ENCODE assay signal across 13 cellular contexts in genomic region chr5:133995341-133995740, GRCh38. TPM values are rescaled to one million over a fixed set of nuclear protein-coding genes. Genes with fewer than 3 reads are reported as not detected.
DNase-seq lines count a peak whose midpoint lies in the region; ATAC-seq, FAIRE-seq and TF ChIP-seq lines count a peak whose summit lies in the region.
"Had no signal": no experiment of that assay in that cellular context is flagged by ENCODE, and none has a peak within 500 bp of the region (broad histone marks: within the 10 kb centered on the region; RNA-seq: fewer than 3 reads in every experiment).

No MANE protein-coding gene starts in this region.

- no peak overlapping the region for H2BK120ac ChIP-seq in mesendoderm (ENCODE audit: low read depth, low read length)

- DNase-seq in A549 (ENCODE audit: low read depth in 1 of 2, low spot score in 1 of 2) (no peak), mesendoderm (peak; percentile 47), D721Med (ENCODE audit: insufficient read length, low spot score) (no peak), NCI-H2081 (lab: John Stamatoyannopoulos, UW) (no peak)
- no peak for DNase-seq in stimulated activated CD4-positive, alpha-beta T cell treated with anti-CD3 and anti-CD28 coated beads, Interleukin-2, amount 100 ng/mL, for 48 hours
- DNase-seq: kidney glomerular epithelial cell, NCI-H1105 treated with DMSO at 0.1 percent for 48 hours, nucleus accumbens had no signal

- H3K4ac ChIP-seq in mesendoderm (ENCODE audit: low read depth, low read length), result no peak overlapping the region

- no peak overlapping the region for H4K8ac ChIP-seq in mesendoderm (ENCODE audit: low read depth, low read length)

- no peak for TF ChIP-seq EP300 in A549 (IDR thresholded peaks at IDR 0.05)

- FAIRE-seq in A549 (lab: Jason Lieb, UNC), result no peak
- no peak for FAIRE-seq in D721Med (lab: Jason Lieb, UNC)

- H3K79me1 ChIP-seq in mesendoderm (ENCODE audit: low read length), result peaks cover 27% of the 10 kb centered on the region

- peaks cover 92% of the 10 kb centered on the region for H3K79me2 ChIP-seq in mesendoderm (ENCODE audit: control insufficient read depth, insufficient read depth, low read length)

- TF ChIP-seq POLR2A in A549 (IDR thresholded peaks at IDR 0.05; ENCODE audit: low read length), result no peak
- TF ChIP-seq POLR2A in GM18505 (IDR thresholded peaks at IDR 0.05; ENCODE audit: borderline replicate concordance, extremely low read depth, insufficient read depth, insufficient read length), result no peak

- no peak overlapping the region for H4K5ac ChIP-seq in mesendoderm (ENCODE audit: low read length)

- WGBS in A549 (ENCODE audit: missing lambda C conversion rate), result 76% methylated on average over 8 of the region's 8 CpGs
- WGBS in mesendoderm (ENCODE audit: extremely low coverage, insufficient coverage, low lambda C conversion rate), result no CpG with 5 or more reads among the region's 8 CpGs

- CTCF ChIA-PET in A549 (lab: Yijun Ruan, JAX), result interaction anchor here (1.1 to 9.8 kb wide), 8 partner anchors 8 to 572 kb away, joined by 3 to 91 read pairs (median 5); partner anchors contain the start of gene VDAC1

- POLR2A ChIA-PET in A549 (lab: Yijun Ruan, JAX), result interaction anchor here (0.5 to 1.1 kb wide), 2 partner anchors 10 to 26 kb away, joined by 3 to 4 read pairs; partner anchors contain the start of gene VDAC1

- no peak overlapping the region for H2BK15ac ChIP-seq in mesendoderm (replicated peaks; ENCODE audit: low read depth)

- no peak overlapping the region for H3K4me3 ChIP-seq in A549
- no peak overlapping the region for H3K4me3 ChIP-seq in mesendoderm (ENCODE audit: low read length)
- H3K4me3 ChIP-seq: suprapubic skin had no signal

- TF ChIP-seq CTCF in A549 (IDR thresholded peaks at IDR 0.05), result no peak
- TF ChIP-seq CTCF in D721Med (IDR thresholded peaks at IDR 0.05; ENCODE audit: insufficient read depth, missing control alignments), result no peak

- H3K4me2 ChIP-seq in A549 (peak overlapping the region; percentile 39), mesendoderm (ENCODE audit: low read length) (no peak overlapping the region)

- H3K36me3 ChIP-seq in ES-I3 (ENCODE audit: insufficient read depth, low read length) (peaks cover 14% of the 10 kb centered on the region), mesendoderm (ENCODE audit: control insufficient read depth, insufficient read depth, low read length) (peaks cover 6% of the 10 kb centered on the region)
- H3K36me3 ChIP-seq: breast epithelium had no signal

- TF ChIP-seq RAD21 in A549 (conservative IDR thresholded peaks at IDR 0.05 in 1 of 2, IDR thresholded peaks at IDR 0.05 in 1 of 2), result no peak

- H3K18ac ChIP-seq in mesendoderm (ENCODE audit: low read length), result no peak overlapping the region

- H3K27me3 ChIP-seq in mesendoderm (ENCODE audit: insufficient read depth, low read length, poor library complexity), result no peaks in the 10 kb centered on the region
- H3K27me3 ChIP-seq: breast epithelium, suprapubic skin had no signal

- H3K23ac ChIP-seq in mesendoderm (ENCODE audit: low read length), result no peak overlapping the region

- peak overlapping the region; percentile 2 for H3K56ac ChIP-seq in mesendoderm (ENCODE audit: low read length)

- H2AK5ac ChIP-seq in mesendoderm (ENCODE audit: low read length), result no peak overlapping the region

- no peaks in the 10 kb centered on the region for H3K9me3 ChIP-seq in A549
- H3K9me3 ChIP-seq in ES-I3 (ENCODE audit: control insufficient read depth, insufficient read depth, low read length), result no peaks in the 10 kb centered on the region
- H3K9me3 ChIP-seq: breast epithelium, suprapubic skin had no signal

- peaks cover 71% of the 10 kb centered on the region for H3K4me1 ChIP-seq in A549
- peaks cover 24% of the 10 kb centered on the region for H3K4me1 ChIP-seq in ES-I3 (ENCODE audit: insufficient read depth, low read length)
- H3K4me1 ChIP-seq in mesendoderm (ENCODE audit: control insufficient read depth, low read depth, low read length), result peaks cover 10% of the 10 kb centered on the region

- no peak overlapping the region for H2BK5ac ChIP-seq in mesendoderm (ENCODE audit: low read length)

- H3K27ac ChIP-seq in A549 (peak overlapping the region in 1 of 2 experiments; percentile 15; a peak in 2 of 6 replicates), angular gyrus (ENCODE audit: low read depth, low read length) (peak overlapping the region; percentile 32), mesendoderm (ENCODE audit: low read depth, low read length) (no peak overlapping the region)
- H3K27ac ChIP-seq: breast epithelium, suprapubic skin had no signal

- H3K9ac ChIP-seq in ES-I3 (ENCODE audit: low read depth, low read length) (peak overlapping the region; percentile 13; the same call in 1 of the 2 replicates), mesendoderm (ENCODE audit: low read length) (no peak overlapping the region)

- ATAC-seq in A549, result no peak
- no peak for ATAC-seq in GM18505 (IDR thresholded peaks at IDR 0.05; ENCODE audit: unreplicated experiment)

TF ChIP-seq in A549, 52 proteins besides CTCF, POLR2A, EP300 and RAD21:
- TF ChIP-seq FOSL2 (IDR thresholded peaks at IDR 0.05), result no peak
- peak; percentile 63 for TF ChIP-seq FOSL2 (CRISPR knock-in tag; IDR thresholded peaks at IDR 0.05)
- no peak for TF ChIP-seq HDAC2 (IDR thresholded peaks at IDR 0.05)

RNA-seq across cellular contexts. Expression of gene VDAC1, which starts 9.4 kb away (rescaled TPM):
- polyA plus RNA-seq in A549 (2011; rRNA removed), result 300 and 369 TPM in 2 replicates
- 253 and 262 TPM in 2 replicates for polyA plus RNA-seq in A549 (2012; cell fraction: cytosol; rRNA removed)
- 142 and 193 TPM in 2 replicates for polyA plus RNA-seq in A549 (2012; cell fraction: nucleus; rRNA removed)
- 416 to 463 TPM (median 442 TPM) in 3 replicates for polyA plus RNA-seq in A549 (2017; fragmentation: RNase III; extraction: RNeasy Plus Mini Kit Qiagen cat#74134 plus additional on column Dnase treatment)
- 145 and 174 TPM in 2 replicates for polyA minus RNA-seq in A549 (2011; rRNA and poly(A)+ RNA removed)
- 244 TPM for polyA plus RNA-seq in mesendoderm (2013, experiment 1 of 2)
- 252 TPM for polyA plus RNA-seq in mesendoderm (2013, experiment 2 of 2)

RNA-seq across cellular contexts. Expression of gene C5orf15, which starts 26.9 kb away (rescaled TPM):
- 103 and 126 TPM in 2 replicates for polyA plus RNA-seq in A549 (2011; rRNA removed)
- polyA plus RNA-seq in A549 (2012; cell fraction: cytosol; rRNA removed), result 56.7 and 62.9 TPM in 2 replicates
- polyA plus RNA-seq in A549 (2012; cell fraction: nucleus; rRNA removed), result 40.6 and 52.1 TPM in 2 replicates
- 89.1 to 92.9 TPM (median 89.9 TPM) in 3 replicates for polyA plus RNA-seq in A549 (2017; fragmentation: RNase III; extraction: RNeasy Plus Mini Kit Qiagen cat#74134 plus additional on column Dnase treatment)
- 45.9 and 61.8 TPM in 2 replicates for polyA minus RNA-seq in A549 (2011; rRNA and poly(A)+ RNA removed)
- polyA plus RNA-seq in mesendoderm (2013, experiment 1 of 2), result 49.6 TPM
- polyA plus RNA-seq in mesendoderm (2013, experiment 2 of 2), result 50.1 TPM
